26 cellular contexts compared by ENCODE assay signal in the genomic region with DNA sequence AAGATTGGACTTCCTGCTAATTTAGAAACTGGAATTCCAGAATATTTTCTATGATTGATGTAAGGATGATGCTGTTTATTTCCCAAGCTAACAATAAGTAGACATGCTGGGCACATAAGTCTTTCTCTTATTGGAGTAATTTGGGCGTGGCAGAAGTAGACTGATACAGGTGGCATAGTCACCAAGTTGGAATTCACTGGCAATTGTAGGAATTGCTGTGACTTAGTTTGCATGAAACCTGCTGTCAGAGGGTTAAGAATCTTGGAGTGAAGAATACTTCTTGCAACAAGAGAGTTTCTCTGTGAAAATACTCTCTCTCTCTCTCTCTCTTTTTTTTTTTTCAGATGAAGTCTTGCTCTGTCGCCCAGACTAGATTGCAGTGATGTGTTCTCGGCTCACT.
"Had no signal": no experiment of that assay in that cellular context is flagged by ENCODE, and none has a peak within 500 bp of the region (broad histone marks: within the 10 kb centered on the region; RNA-seq: fewer than 3 reads in every experiment).

No MANE protein-coding gene starts in this region.

- H3K9me3 ChIP-seq: mucosa of descending colon, pancreas, prostate gland, right atrium auricular region, right lobe of liver, tibial nerve, uterus had no signal

- H3K27me3 ChIP-seq: pancreas, right atrium auricular region, right lobe of liver, tibial nerve, uterus had no signal

- H3K9me3 Mint-ChIP-seq: naive thymus-derived CD4-positive, alpha-beta T cell; natural killer cell treated with Interleukin-12 subunit alpha and Interleukin-12 subunit beta and Interleukin-15 and Interleukin-18, amount 100 ng/mL, for 72 hours; stimulated activated memory B cell treated with anti-CD40 and anti-IgM and Interleukin-4, amounts not matched to agents 10 μg/mL and 1 μg/mL and 100 μg/mL, for 72 hours; stimulated activated naive CD8-positive, alpha-beta T cell treated with anti-CD3 and anti-CD28 coated beads, Interleukin-15, amount 100 ng/mL, for 72 hours; type B pancreatic cell had no signal

- H3K4me1 ChIP-seq: pancreas, prostate gland, right atrium auricular region, right lobe of liver, tibial nerve, uterus had no signal

- H3K36me3 ChIP-seq: pancreas, prostate gland, right atrium auricular region, right lobe of liver, tibial nerve, uterus had no signal

- H3K4me2 ChIP-seq: smooth muscle cell had no signal

- DNase-seq: hypothalamus; immature natural killer cell; kidney; midbrain; mucosa of descending colon; naive thymus-derived CD4-positive, alpha-beta T cell; pancreas; posterior cingulate gyrus; right lobe of liver; stimulated activated CD4-positive, alpha-beta T cell treated with anti-CD3 and anti-CD28 coated beads, Interleukin-1b, Interleukin-23, amount 100 ng/mL, for 48 hours; stimulated activated CD4-positive, alpha-beta T cell treated with anti-CD3 and anti-CD28 coated beads, Interleukin-2, amount 100 ng/mL, for 48 hours; stimulated activated CD4-positive, alpha-beta T cell treated with anti-CD3 and anti-CD28 coated beads, Interleukin-4, amount 100 ng/mL, for 4 hours; stimulated activated CD8-positive, alpha-beta memory T cell treated with anti-CD3 and anti-CD28 coated beads, Interleukin-4, amount 100 ng/mL, for 48 hours; stimulated activated naive CD4-positive, alpha-beta T cell treated with Interleukin-2 at 50 U/mL for 16 hours; stimulated activated naive CD8-positive, alpha-beta T cell treated with anti-CD3 and anti-CD28 coated beads, Interleukin-15, amount 100 ng/mL, for 72 hours; substantia nigra; uterus had no signal

- H3K4me1 Mint-ChIP-seq: immature natural killer cell; naive thymus-derived CD4-positive, alpha-beta T cell; stimulated activated memory B cell treated with anti-CD40 and anti-IgM and Interleukin-4, amounts not matched to agents 10 μg/mL and 1 μg/mL and 100 μg/mL, for 72 hours; stimulated activated naive CD8-positive, alpha-beta T cell treated with anti-CD3 and anti-CD28 coated beads, Interleukin-15, amount 100 ng/mL, for 72 hours had no signal

- H3K4me3 Mint-ChIP-seq: immature natural killer cell; naive thymus-derived CD4-positive, alpha-beta T cell; natural killer cell treated with Interleukin-12 subunit alpha and Interleukin-12 subunit beta and Interleukin-15 and Interleukin-18, amount 100 ng/mL, for 72 hours; stimulated activated memory B cell treated with anti-CD40 and anti-IgM and Interleukin-4, amounts not matched to agents 10 μg/mL and 1 μg/mL and 100 μg/mL, for 72 hours; stimulated activated naive CD8-positive, alpha-beta T cell treated with anti-CD3 and anti-CD28 coated beads, Interleukin-15, amount 100 ng/mL, for 72 hours; type B pancreatic cell had no signal

- H3K4me3 ChIP-seq: lung, mucosa of descending colon, pancreas, prostate gland, right atrium auricular region, right lobe of liver, smooth muscle cell, tibial nerve, uterus had no signal

- H3K27ac Mint-ChIP-seq: immature natural killer cell; naive thymus-derived CD4-positive, alpha-beta T cell; natural killer cell treated with Interleukin-12 subunit alpha and Interleukin-12 subunit beta and Interleukin-15 and Interleukin-18, amount 100 ng/mL, for 72 hours; stimulated activated memory B cell treated with anti-CD40 and anti-IgM and Interleukin-4, amounts not matched to agents 10 μg/mL and 1 μg/mL and 100 μg/mL, for 72 hours; stimulated activated naive CD8-positive, alpha-beta T cell treated with anti-CD3 and anti-CD28 coated beads, Interleukin-15, amount 100 ng/mL, for 72 hours; type B pancreatic cell had no signal

- ATAC-seq: left lobe of liver; mucosa of descending colon; naive thymus-derived CD4-positive, alpha-beta T cell; natural killer cell treated with Interleukin-12 subunit alpha and Interleukin-12 subunit beta and Interleukin-15 and Interleukin-18, amount 100 ng/mL, for 72 hours; pancreas; right lobe of liver; stimulated activated memory B cell treated with anti-CD40 and anti-IgM and Interleukin-4, amounts not matched to agents 10 μg/mL and 1 μg/mL and 100 μg/mL, for 72 hours; stimulated activated naive CD8-positive, alpha-beta T cell treated with anti-CD3 and anti-CD28 coated beads, Interleukin-15, amount 100 ng/mL, for 72 hours had no signal

- H3K36me3 Mint-ChIP-seq: immature natural killer cell; naive thymus-derived CD4-positive, alpha-beta T cell; natural killer cell treated with Interleukin-12 subunit alpha and Interleukin-12 subunit beta and Interleukin-15 and Interleukin-18, amount 100 ng/mL, for 72 hours; stimulated activated memory B cell treated with anti-CD40 and anti-IgM and Interleukin-4, amounts not matched to agents 10 μg/mL and 1 μg/mL and 100 μg/mL, for 72 hours; type B pancreatic cell had no signal

- H3K27me3 Mint-ChIP-seq: naive thymus-derived CD4-positive, alpha-beta T cell; natural killer cell treated with Interleukin-12 subunit alpha and Interleukin-12 subunit beta and Interleukin-15 and Interleukin-18, amount 100 ng/mL, for 72 hours; stimulated activated memory B cell treated with anti-CD40 and anti-IgM and Interleukin-4, amounts not matched to agents 10 μg/mL and 1 μg/mL and 100 μg/mL, for 72 hours; stimulated activated naive CD8-positive, alpha-beta T cell treated with anti-CD3 and anti-CD28 coated beads, Interleukin-15, amount 100 ng/mL, for 72 hours; type B pancreatic cell had no signal

- H3K27ac ChIP-seq: pancreas, prostate gland, right atrium auricular region, right lobe of liver, tibial nerve, uterus had no signal
